ENCODE assay signal across 14 cellular contexts in genomic region chr14:72715215-72715909, GRCh38.
A peak's percentile ranks its signal among the peaks of the same experiment; 100 is the strongest.
DNase-seq lines count a peak whose midpoint lies in the region; ATAC-seq, FAIRE-seq and TF ChIP-seq lines count a peak whose summit lies in the region.
"Had no signal": no experiment of that assay in that cellular context is flagged by ENCODE, and none has a peak within 500 bp of the region (broad histone marks: within the 10 kb centered on the region; RNA-seq: fewer than 3 reads in every experiment).

No MANE protein-coding gene starts in this region.

- DNase-seq in GM12892 (ENCODE audit: insufficient read length), result no peak
- DNase-seq in MG63, result peak; percentile 78
- peak; percentile 82 for DNase-seq in cardiac septum (ENCODE audit: low spot score)
- peak; percentile 42 to 80 for DNase-seq in psoas muscle
- no peak for DNase-seq in sciatic nerve (ENCODE audit: low spot score)
- DNase-seq in DMS114 treated with DMSO at 0.1 percent for 48 hours (lab: John Stamatoyannopoulos, UW; ENCODE audit: unreplicated experiment), result no peak
- no peak for DNase-seq in RWPE1 (ENCODE audit: low spot score)
- DNase-seq: activated gamma-delta T cell treated with Interleukin-2 at 50 U/mL for 16 hours, NCI-H2029 treated with DMSO at 0.1 percent for 48 hours, trophoblast cell had no signal

- no peaks in the 10 kb centered on the region for H3K9me3 ChIP-seq in MG63
- H3K9me3 ChIP-seq in psoas muscle, result no peaks in the 10 kb centered on the region
- H3K9me3 ChIP-seq: neutrophil had no signal

- no peak for TF ChIP-seq CTCF in psoas muscle (IDR thresholded peaks at IDR 0.05)
- no peak for TF ChIP-seq CTCF in RWPE1 (conservative IDR thresholded peaks at IDR 0.05; ENCODE audit: low read depth)

- H3K36me3 ChIP-seq in MG63, result no peaks in the 10 kb centered on the region; the same call in 1 of the 2 replicates
- H3K36me3 ChIP-seq in psoas muscle (ENCODE audit: insufficient read depth in 1 of 2, low read depth in 1 of 2), result no peaks in the 10 kb centered on the region
- H3K36me3 ChIP-seq: neutrophil had no signal

- CTCF ChIA-PET in RWPE1 (lab: Yijun Ruan, JAX), result no interaction called here

- POLR2A ChIA-PET in RWPE1 (lab: Yijun Ruan, JAX; ENCODE audit: low non-redundant PET), result no interaction called here

- H3K4me3 ChIP-seq in MG63 (no peak overlapping the region), psoas muscle (no peak overlapping the region)

- peaks cover 41% of the 10 kb centered on the region for H3K4me1 ChIP-seq in psoas muscle

- H3K27me3 ChIP-seq in MG63, result no peaks in the 10 kb centered on the region
- H3K27me3 ChIP-seq in psoas muscle (ENCODE audit: insufficient read depth in 3 of 3, low read length in 2 of 3), result no peaks in the 10 kb centered on the region

- WGBS in psoas muscle, 3 donors, result 29 to 43% (median 30%) methylated on average over 9 of the region's 9 CpGs

- H3K27ac ChIP-seq in psoas muscle (peak overlapping the region; percentile 90), RWPE1 (no peak overlapping the region)
- H3K27ac ChIP-seq: neutrophil had no signal

- no peak for TF ChIP-seq POLR2A in GM12892 (IDR thresholded peaks at IDR 0.05; ENCODE audit: low read depth, low read length)

- intact Hi-C loops in cardiac septum (cut with DNase I), result loop anchor here (1.0 to 5.0 kb wide), 2 partner anchors 103 to 179 kb away; partner anchors contain the start of gene DPF3
- intact Hi-C loops in psoas muscle (cut with DNase I), result no loop called here
- intact Hi-C loops in sciatic nerve (cut with DNase I), result no loop called here

- FAIRE-seq in GM12892 (lab: Jason Lieb, UNC), result peak; percentile 70
- FAIRE-seq: D721Med, H1 had no signal

- peak; percentile 86 to 91 (median 88) for ATAC-seq in psoas muscle
- no peak for ATAC-seq in sciatic nerve
- no peak for ATAC-seq in HG02938 (IDR thresholded peaks at IDR 0.05; ENCODE audit: unreplicated experiment)

Comparison
In these comparisons a context has a peak if more than half of its experiments do, and no peak if none do; other contexts are left out.
1. DNase-seq: peak in MG63 (single experiment), cardiac septum (single experiment) and psoas muscle (2 of 2); none in GM12892 (single experiment), sciatic nerve (single experiment), DMS114 treated with DMSO at 0.1 percent for 48 hours (single experiment) and RWPE1 (single experiment).
2. ATAC-seq: peak in psoas muscle (4 of 4); none in sciatic nerve (single experiment) and HG02938 (single experiment).